ENCODE assay signal across 1 cellular context in genomic region chr16:53703590-53704444, GRCh38.
TF ChIP-seq lines count a peak whose summit lies in the region.

FTO (plus strand) TSS chr16:53704156.
RPGRIP1L (minus strand) TSS chr16:53703859; CDS start chr16:53700723, 3,136 bp downstream.

TF ChIP-seq in HEK293, 187 proteins besides CTCF, POLR2A, EP300 and RAD21 (continued from another document and continues in another):
- TF ChIP-seq HOXD13 (CRISPR knock-in tag; IDR thresholded peaks at IDR 0.05; ENCODE audit: borderline replicate concordance) (no peak), ZBTB21 (tag by site-specific recombination; IDR thresholded peaks at IDR 0.05) (no peak), ZNF324 (tag by site-specific recombination; IDR thresholded peaks at IDR 0.05) (no peak), ZNF416 (tag by site-specific recombination; IDR thresholded peaks at IDR 0.05) (no peak), GLI2 (tag by site-specific recombination; IDR thresholded peaks at IDR 0.05; ENCODE audit: borderline replicate concordance, low read depth) (no peak), SP3 (tag by site-specific recombination; IDR thresholded peaks at IDR 0.05) (peak; percentile 72), ZNF768 (tag by site-specific recombination; IDR thresholded peaks at IDR 0.05) (no peak), ZSCAN30 (tag by site-specific recombination; IDR thresholded peaks at IDR 0.05) (0 out of 2 replicates have a peak, but pooled peaks have one; percentile 50), ZNF530 (tag by site-specific recombination; IDR thresholded peaks at IDR 0.05; ENCODE audit: low read depth) (no peak), ZNF639 (tag by site-specific recombination; IDR thresholded peaks at IDR 0.05) (no peak; the same call in 1 of the 2 replicates), ZNF76 (tag by site-specific recombination; IDR thresholded peaks at IDR 0.05; ENCODE audit: borderline replicate concordance, low read depth) (peak; percentile 100), FEZF1 (tag by site-specific recombination; IDR thresholded peaks at IDR 0.05) (no peak), ZNF221 (tag by site-specific recombination; IDR thresholded peaks at IDR 0.05; ENCODE audit: borderline replicate concordance) (no peak), SP2 (tag by site-specific recombination; IDR thresholded peaks at IDR 0.05) (peak; percentile 37), ZNF664 (tag by site-specific recombination; IDR thresholded peaks at IDR 0.05) (no peak), PRDM10 (tag by site-specific recombination; IDR thresholded peaks at IDR 0.05) (peak; percentile 75), TCF7L2 (IDR thresholded peaks at IDR 0.05; ENCODE audit: borderline replicate concordance, low read depth, low read length) (no peak), ZNF692 (tag by site-specific recombination; IDR thresholded peaks at IDR 0.05) (peak; percentile 32; the same call in 1 of the 2 replicates), HOXC10 (CRISPR knock-in tag; IDR thresholded peaks at IDR 0.05) (no peak), ZNF473 (tag by site-specific recombination; IDR thresholded peaks at IDR 0.05) (no peak), SCRT2 (tag by site-specific recombination; IDR thresholded peaks at IDR 0.05) (peak; percentile 52; the same call in 1 of the 2 replicates), ZNF394 (tag by site-specific recombination; IDR thresholded peaks at IDR 0.05; ENCODE audit: borderline replicate concordance) (peak; percentile 51; the same call in 1 of the 2 replicates), ZBTB20 (tag by site-specific recombination; IDR thresholded peaks at IDR 0.05) (peak; percentile 99), ZNF701 (tag by site-specific recombination; IDR thresholded peaks at IDR 0.05) (no peak), YY2 (tag by site-specific recombination; IDR thresholded peaks at IDR 0.05) (peak; percentile 94), KLF16 (tag by site-specific recombination; IDR thresholded peaks at IDR 0.05) (peak; percentile 34; the same call in 1 of the 2 replicates), KLF9 (tag by site-specific recombination; IDR thresholded peaks at IDR 0.05; ENCODE audit: low read depth) (peak; percentile 95), ZNF146 (tag by site-specific recombination; IDR thresholded peaks at IDR 0.05) (no peak), ZNF629 (tag by site-specific recombination; IDR thresholded peaks at IDR 0.05) (peak; percentile 31; the same call in 1 of the 2 replicates), ZNF777 (tag by site-specific recombination; IDR thresholded peaks at IDR 0.05; ENCODE audit: borderline replicate concordance) (no peak; the same call in 1 of the 2 replicates), ZNF19 (tag by site-specific recombination; IDR thresholded peaks at IDR 0.05; ENCODE audit: low read depth) (no peak), ZBTB48 (tag by site-specific recombination; IDR thresholded peaks at IDR 0.05) (peak; percentile 91), IKZF3 (tag by site-specific recombination; IDR thresholded peaks at IDR 0.05) (peak; percentile 94), ZFHX2 (tag by site-specific recombination; conservative IDR thresholded peaks at IDR 0.05) (peak; percentile 51; the same call in 1 of the 2 replicates), OVOL3 (tag by site-specific recombination; IDR thresholded peaks at IDR 0.05) (no peak), ZNF544 (tag by site-specific recombination; IDR thresholded peaks at IDR 0.05) (no peak), ZNF391 (tag by site-specific recombination; IDR thresholded peaks at IDR 0.05; ENCODE audit: borderline replicate concordance, low read depth) (0 out of 2 replicates have a peak, but pooled peaks have one; percentile 56), YY1 (tag by site-specific recombination; IDR thresholded peaks at IDR 0.05) (peak; percentile 94), TRIM28 (IDR thresholded peaks at IDR 0.05; ENCODE audit: borderline replicate concordance, low read length) (peak; percentile 13; the same call in 1 of the 2 replicates), ZNF776 (tag by site-specific recombination; IDR thresholded peaks at IDR 0.05; ENCODE audit: borderline replicate concordance) (no peak), ZNF521 (tag by site-specific recombination; IDR thresholded peaks at IDR 0.05) (no peak), ZBTB8A (tag by site-specific recombination; IDR thresholded peaks at IDR 0.05) (0 out of 2 replicates have a peak, but pooled peaks have one; percentile 25), ZNF785 (tag by site-specific recombination; IDR thresholded peaks at IDR 0.05) (no peak)
- TF ChIP-seq, protein P1, sequence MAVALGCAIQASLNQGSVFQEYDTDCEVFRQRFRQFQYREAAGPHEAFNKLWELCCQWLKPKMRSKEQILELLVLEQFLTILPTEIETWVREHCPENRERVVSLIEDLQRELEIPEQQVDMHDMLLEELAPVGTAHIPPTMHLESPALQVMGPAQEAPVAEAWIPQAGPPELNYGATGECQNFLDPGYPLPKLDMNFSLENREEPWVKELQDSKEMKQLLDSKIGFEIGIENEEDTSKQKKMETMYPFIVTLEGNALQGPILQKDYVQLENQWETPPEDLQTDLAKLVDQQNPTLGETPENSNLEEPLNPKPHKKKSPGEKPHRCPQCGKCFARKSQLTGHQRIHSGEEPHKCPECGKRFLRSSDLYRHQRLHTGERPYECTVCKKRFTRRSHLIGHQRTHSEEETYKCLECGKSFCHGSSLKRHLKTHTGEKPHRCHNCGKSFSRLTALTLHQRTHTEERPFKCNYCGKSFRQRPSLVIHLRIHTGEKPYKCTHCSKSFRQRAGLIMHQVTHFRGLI (tag by site-specific recombination; IDR thresholded peaks at IDR 0.05): no peak
- TF ChIP-seq, protein P2, sequence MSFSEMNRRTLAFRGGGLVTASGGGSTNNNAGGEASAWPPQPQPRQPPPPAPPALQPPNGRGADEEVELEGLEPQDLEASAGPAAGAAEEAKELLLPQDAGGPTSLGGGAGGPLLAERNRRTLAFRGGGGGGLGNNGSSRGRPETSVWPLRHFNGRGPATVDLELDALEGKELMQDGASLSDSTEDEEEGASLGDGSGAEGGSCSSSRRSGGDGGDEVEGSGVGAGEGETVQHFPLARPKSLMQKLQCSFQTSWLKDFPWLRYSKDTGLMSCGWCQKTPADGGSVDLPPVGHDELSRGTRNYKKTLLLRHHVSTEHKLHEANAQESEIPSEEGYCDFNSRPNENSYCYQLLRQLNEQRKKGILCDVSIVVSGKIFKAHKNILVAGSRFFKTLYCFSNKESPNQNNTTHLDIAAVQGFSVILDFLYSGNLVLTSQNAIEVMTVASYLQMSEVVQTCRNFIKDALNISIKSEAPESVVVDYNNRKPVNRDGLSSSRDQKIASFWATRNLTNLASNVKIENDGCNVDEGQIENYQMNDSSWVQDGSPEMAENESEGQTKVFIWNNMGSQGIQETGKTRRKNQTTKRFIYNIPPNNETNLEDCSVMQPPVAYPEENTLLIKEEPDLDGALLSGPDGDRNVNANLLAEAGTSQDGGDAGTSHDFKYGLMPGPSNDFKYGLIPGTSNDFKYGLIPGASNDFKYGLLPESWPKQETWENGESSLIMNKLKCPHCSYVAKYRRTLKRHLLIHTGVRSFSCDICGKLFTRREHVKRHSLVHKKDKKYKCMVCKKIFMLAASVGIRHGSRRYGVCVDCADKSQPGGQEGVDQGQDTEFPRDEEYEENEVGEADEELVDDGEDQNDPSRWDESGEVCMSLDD (tag by site-specific recombination; IDR thresholded peaks at IDR 0.05): peak; percentile 75
- TF ChIP-seq, protein P3, sequence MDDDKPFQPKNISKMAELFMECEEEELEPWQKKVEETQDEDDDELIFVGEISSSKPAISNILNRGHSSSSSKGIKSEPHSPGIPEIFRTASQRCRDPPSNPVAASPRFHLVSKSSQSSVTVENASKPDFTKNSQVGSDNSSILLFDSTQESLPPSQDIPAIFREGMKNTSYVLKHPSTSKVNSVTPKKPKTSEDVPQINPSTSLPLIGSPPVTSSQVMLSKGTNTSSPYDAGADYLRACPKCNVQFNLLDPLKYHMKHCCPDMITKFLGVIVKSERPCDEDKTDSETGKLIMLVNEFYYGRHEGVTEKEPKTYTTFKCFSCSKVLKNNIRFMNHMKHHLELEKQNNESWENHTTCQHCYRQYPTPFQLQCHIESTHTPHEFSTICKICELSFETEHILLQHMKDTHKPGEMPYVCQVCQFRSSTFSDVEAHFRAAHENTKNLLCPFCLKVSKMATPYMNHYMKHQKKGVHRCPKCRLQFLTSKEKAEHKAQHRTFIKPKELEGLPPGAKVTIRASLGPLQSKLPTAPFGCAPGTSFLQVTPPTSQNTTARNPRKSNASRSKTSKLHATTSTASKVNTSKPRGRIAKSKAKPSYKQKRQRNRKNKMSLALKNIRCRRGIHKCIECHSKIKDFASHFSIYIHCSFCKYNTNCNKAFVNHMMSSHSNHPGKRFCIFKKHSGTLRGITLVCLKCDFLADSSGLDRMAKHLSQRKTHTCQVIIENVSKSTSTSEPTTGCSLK (tag by site-specific recombination; IDR thresholded peaks at IDR 0.05): no peak
- TF ChIP-seq, protein P4, sequence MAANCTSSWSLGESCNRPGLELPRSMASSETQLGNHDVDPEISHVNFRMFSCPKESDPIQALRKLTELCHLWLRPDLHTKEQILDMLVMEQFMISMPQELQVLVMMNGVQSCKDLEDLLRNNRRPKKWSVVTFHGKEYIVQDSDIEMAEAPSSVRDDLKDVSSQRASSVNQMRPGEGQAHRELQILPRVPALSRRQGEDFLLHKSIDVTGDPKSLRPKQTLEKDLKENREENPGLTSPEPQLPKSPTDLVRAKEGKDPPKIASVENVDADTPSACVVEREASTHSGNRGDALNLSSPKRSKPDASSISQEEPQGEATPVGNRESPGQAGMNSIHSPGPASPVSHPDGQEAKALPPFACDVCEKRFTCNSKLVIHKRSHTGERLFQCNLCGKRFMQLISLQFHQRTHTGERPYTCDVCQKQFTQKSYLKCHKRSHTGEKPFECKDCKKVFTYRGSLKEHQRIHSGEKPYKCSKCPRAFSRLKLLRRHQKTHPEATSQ (tag by site-specific recombination; IDR thresholded peaks at IDR 0.05): no peak
- TF ChIP-seq, protein P5, sequence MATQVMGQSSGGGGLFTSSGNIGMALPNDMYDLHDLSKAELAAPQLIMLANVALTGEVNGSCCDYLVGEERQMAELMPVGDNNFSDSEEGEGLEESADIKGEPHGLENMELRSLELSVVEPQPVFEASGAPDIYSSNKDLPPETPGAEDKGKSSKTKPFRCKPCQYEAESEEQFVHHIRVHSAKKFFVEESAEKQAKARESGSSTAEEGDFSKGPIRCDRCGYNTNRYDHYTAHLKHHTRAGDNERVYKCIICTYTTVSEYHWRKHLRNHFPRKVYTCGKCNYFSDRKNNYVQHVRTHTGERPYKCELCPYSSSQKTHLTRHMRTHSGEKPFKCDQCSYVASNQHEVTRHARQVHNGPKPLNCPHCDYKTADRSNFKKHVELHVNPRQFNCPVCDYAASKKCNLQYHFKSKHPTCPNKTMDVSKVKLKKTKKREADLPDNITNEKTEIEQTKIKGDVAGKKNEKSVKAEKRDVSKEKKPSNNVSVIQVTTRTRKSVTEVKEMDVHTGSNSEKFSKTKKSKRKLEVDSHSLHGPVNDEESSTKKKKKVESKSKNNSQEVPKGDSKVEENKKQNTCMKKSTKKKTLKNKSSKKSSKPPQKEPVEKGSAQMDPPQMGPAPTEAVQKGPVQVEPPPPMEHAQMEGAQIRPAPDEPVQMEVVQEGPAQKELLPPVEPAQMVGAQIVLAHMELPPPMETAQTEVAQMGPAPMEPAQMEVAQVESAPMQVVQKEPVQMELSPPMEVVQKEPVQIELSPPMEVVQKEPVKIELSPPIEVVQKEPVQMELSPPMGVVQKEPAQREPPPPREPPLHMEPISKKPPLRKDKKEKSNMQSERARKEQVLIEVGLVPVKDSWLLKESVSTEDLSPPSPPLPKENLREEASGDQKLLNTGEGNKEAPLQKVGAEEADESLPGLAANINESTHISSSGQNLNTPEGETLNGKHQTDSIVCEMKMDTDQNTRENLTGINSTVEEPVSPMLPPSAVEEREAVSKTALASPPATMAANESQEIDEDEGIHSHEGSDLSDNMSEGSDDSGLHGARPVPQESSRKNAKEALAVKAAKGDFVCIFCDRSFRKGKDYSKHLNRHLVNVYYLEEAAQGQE (tag by site-specific recombination; IDR thresholded peaks at IDR 0.05): no peak
